ENCODE assay signal across 28 cellular contexts in genomic region chr22:27844656-27845602, GRCh38. TPM values are rescaled to one million over a fixed set of nuclear protein-coding genes. Genes with fewer than 3 reads are reported as not detected.
DNase-seq lines count a peak whose midpoint lies in the region; ATAC-seq, FAIRE-seq and TF ChIP-seq lines count a peak whose summit lies in the region.
"Had no signal": no experiment of that assay in that cellular context is flagged by ENCODE, and none has a peak within 500 bp of the region (broad histone marks: within the 10 kb centered on the region; RNA-seq: fewer than 3 reads in every experiment).

No MANE protein-coding gene starts in this region.

- H2BK5ac ChIP-seq in IMR-90 (ENCODE audit: low read depth, low read length, poor library complexity, severe bottlenecking) (no peak overlapping the region), H1 (ENCODE audit: low read depth, low read length) (peak overlapping the region; percentile 4; the same call in 1 of the 2 replicates), neuronal stem cell (ENCODE audit: low read length) (no peak overlapping the region)

- 0 out of 2 replicates have a peak overlapping the region, but pooled peaks have one; percentile 42 for H2BK20ac ChIP-seq in IMR-90 (ENCODE audit: low read depth, low read length)
- no peak overlapping the region for H2BK20ac ChIP-seq in H1 (ENCODE audit: low read length)

- BruUV-seq in IMR-90 (replicated peaks; lab: Mats Ljungman, UMichigan) = no TSS peak

- H3K36me3 ChIP-seq in IMR-90 (ENCODE audit: control insufficient read depth, insufficient read depth, low read length) (peaks cover 16% of the 10 kb centered on the region), H1 (ENCODE audit: control insufficient read depth in 2 of 4, insufficient read depth in 4 of 4, low read length in 3 of 4) (peaks cover 0 to 10% (median 0%) of the 10 kb centered on the region in 4 experiments; a peak in 2 of 8 replicates), neuronal stem cell (replicated peaks in 1 of 2; ENCODE audit: control insufficient read depth in 2 of 2, insufficient read depth in 2 of 2, low read length in 2 of 2) (peaks cover 6 to 21% of the 10 kb centered on the region in 2 donors)
- H3K36me3 ChIP-seq: ovary had no signal

- H3K4me1 ChIP-seq in IMR-90 (ENCODE audit: control insufficient read depth, insufficient read depth, low read length) = peaks cover 12% of the 10 kb centered on the region
- peaks cover 2 to 18% (median 15%) of the 10 kb centered on the region in 4 experiments; a peak in 6 of 7 replicates for H3K4me1 ChIP-seq in H1 (replicated peaks in 1 of 4; ENCODE audit: control insufficient read depth in 3 of 4, insufficient read depth in 4 of 4, low read length in 3 of 4)
- peaks cover 19 to 23% of the 10 kb centered on the region in 2 donors for H3K4me1 ChIP-seq in neuronal stem cell (ENCODE audit: control insufficient read depth in 2 of 2, insufficient read depth in 1 of 2, low read depth in 1 of 2, low read length in 2 of 2)

- H3K14ac ChIP-seq in IMR-90 (replicated peaks; ENCODE audit: low read depth, low read length) (no peak overlapping the region), H1 (ENCODE audit: insufficient read length) (no peak overlapping the region), neuronal stem cell (ENCODE audit: low read length) (peak overlapping the region; percentile 12)

- H3K4me2 ChIP-seq in IMR-90 (ENCODE audit: low read depth, low read length) (no peak overlapping the region), H1 (ENCODE audit: insufficient read depth in 1 of 2, low read depth in 2 of 2, low read length in 2 of 2) (no peak overlapping the region), neuronal stem cell (ENCODE audit: insufficient read depth, low read length, poor library complexity, severe bottlenecking) (no peak overlapping the region)

- H4K8ac ChIP-seq in IMR-90 (ENCODE audit: low read depth in 2 of 2, low read length in 2 of 2) (no peak overlapping the region), H1 (ENCODE audit: extremely low read depth, insufficient read depth, low read length) (peak overlapping the region; percentile 28; the same call in 1 of the 2 replicates), neuronal stem cell (ENCODE audit: low read depth, low read length) (no peak overlapping the region)

- H3K56ac ChIP-seq in IMR-90 (ENCODE audit: extremely low read depth, insufficient read depth, low read length) (no peak overlapping the region), H1 (replicated peaks; ENCODE audit: insufficient read length, low read depth, low read length) (no peak overlapping the region)

- H3K79me2 ChIP-seq in H1 (ENCODE audit: control insufficient read depth in 1 of 2, insufficient read depth in 2 of 2, low read length in 2 of 2) = no peaks in the 10 kb centered on the region

- TF ChIP-seq POLR2A in IMR-90 (IDR thresholded peaks at IDR 0.05; ENCODE audit: low read depth, low read length) (no peak), H1 (IDR thresholded peaks at IDR 0.05; ENCODE audit: control extremely low read depth in 1 of 2, low read depth in 2 of 2, low read length in 2 of 2) (no peak)

- TF ChIP-seq CTCF in IMR-90 (conservative IDR thresholded peaks at IDR 0.05; ENCODE audit: low read depth, low read length) = no peak
- TF ChIP-seq CTCF in H1 (IDR thresholded peaks at IDR 0.05; ENCODE audit: control extremely low read depth in 1 of 3, insufficient read depth in 1 of 3, low read depth in 1 of 3, low read length in 3 of 3) = no peak

- 87% methylated on average over 3 of the region's 20 CpGs; no CpG with 5 or more reads in 1 of the 2 experiments for WGBS in IMR-90 (ENCODE audit: extremely low coverage in 2 of 2, insufficient read length in 1 of 2), 2 experiments
- WGBS in H1 (ENCODE audit: extremely low coverage in 1 of 2, insufficient coverage in 1 of 2, insufficient read length in 1 of 2, insufficient replicate concordance in 2 of 2, low coverage in 1 of 2, low lambda C conversion rate in 2 of 2, missing lambda C conversion rate in 1 of 2), 2 experiments = 91% methylated on average over 19 of the region's 20 CpGs; no CpG with 5 or more reads in 1 of the 2 experiments
- no CpG with 5 or more reads among the region's 20 CpGs for WGBS in neuronal stem cell (ENCODE audit: extremely low coverage in 2 of 2, insufficient read length in 2 of 2, insufficient replicate concordance in 1 of 2), 2 donors

- no peak overlapping the region for H3K4ac ChIP-seq in IMR-90 (ENCODE audit: low read depth, low read length)
- H3K4ac ChIP-seq in H1 (replicated peaks; ENCODE audit: insufficient read length, low read depth, low read length) = no peak overlapping the region
- no peak overlapping the region for H3K4ac ChIP-seq in neuronal stem cell (ENCODE audit: low read length)

- POLR2A ChIA-PET in IMR-90 (lab: Charles Lee; ENCODE audit: unreplicated experiment) = interaction anchor here (0.7 kb wide), 1 partner anchor 19 kb away, joined by 3 read pairs; no protein-coding TSS in a partner anchor
- POLR2A ChIA-PET in H1 (lab: Charles Lee; ENCODE audit: partially characterized antibody) = no interaction called here

- H2AK5ac ChIP-seq in IMR-90 (ENCODE audit: low read depth, low read length) (no peak overlapping the region), H1 (ENCODE audit: low read depth, low read length) (0 out of 2 replicates have a peak overlapping the region, but pooled peaks have one; percentile 42), neuronal stem cell (ENCODE audit: low read depth, low read length) (peak overlapping the region; percentile 9)

- dilution Hi-C loops in IMR-90 (cut with HindIII; ENCODE audit: low sequenced_read_pairs, unreplicated experiment) = no loop called here

- H4K91ac ChIP-seq in IMR-90 (ENCODE audit: insufficient read depth, low read depth, low read length) (peak overlapping the region; percentile 22; the same call in 1 of the 2 replicates), H1 (replicated peaks; ENCODE audit: insufficient read length, low read length) (no peak overlapping the region), neuronal stem cell (ENCODE audit: low read depth, low read length, poor library complexity) (no peak overlapping the region)

- no peak overlapping the region for H3K23ac ChIP-seq in IMR-90 (ENCODE audit: low read depth, low read length)
- no peak overlapping the region for H3K23ac ChIP-seq in H1 (ENCODE audit: insufficient read length)
- H3K23ac ChIP-seq in neuronal stem cell (ENCODE audit: low read depth, low read length, poor library complexity) = no peak overlapping the region

- TF ChIP-seq EP300 in H1 (IDR thresholded peaks at IDR 0.05; ENCODE audit: borderline replicate concordance in 1 of 2, low read depth in 2 of 2, low read length in 2 of 2) = no peak

- in situ Hi-C loops in IMR-90 (cut with MboI; ENCODE audit: low sequenced_read_pairs) = no loop called here

- H2BK15ac ChIP-seq in IMR-90 (ENCODE audit: low read depth, low read length) (no peak overlapping the region), H1 (ENCODE audit: low read length) (no peak overlapping the region), neuronal stem cell (ENCODE audit: low read length) (no peak overlapping the region)

- H2BK12ac ChIP-seq in H1 (ENCODE audit: low read depth, low read length) = no peak overlapping the region
- H2BK12ac ChIP-seq in neuronal stem cell (ENCODE audit: low read length) = no peak overlapping the region

- ATAC-seq in IMR-90 (ENCODE audit: low read depth) (no peak), HG03095 (IDR thresholded peaks at IDR 0.05; ENCODE audit: unreplicated experiment) (no peak)
- ATAC-seq: esophagus mucosa, gastroesophageal sphincter had no signal

- H2AK9ac ChIP-seq in IMR-90 (replicated peaks; ENCODE audit: low read depth, low read length, poor library complexity) = no peak overlapping the region

- peaks cover 25% of the 10 kb centered on the region for H3K9me1 ChIP-seq in IMR-90 (ENCODE audit: insufficient read depth, low read length)

- CTCF ChIA-PET in IMR-90 (lab: Yijun Ruan, JAX) = no interaction called here
- CTCF ChIA-PET in H1 (lab: Charles Lee; ENCODE audit: partially characterized antibody) = interaction anchor here (0.5 to 1.4 kb wide), 2 partner anchors 38 to 909 kb away, joined by 3 read pairs; no protein-coding TSS in a partner anchor

- no peak overlapping the region for H3K9ac ChIP-seq in IMR-90 (ENCODE audit: low read depth, low read length)
- no peak overlapping the region for H3K9ac ChIP-seq in H1 (replicated peaks in 1 of 4; ENCODE audit: extremely low read depth in 1 of 4, low read depth in 3 of 4, low read length in 3 of 4)
- H3K9ac ChIP-seq in neuronal stem cell (ENCODE audit: low read depth, low read length, poor library complexity) = no peak overlapping the region

- no peaks in the 10 kb centered on the region for H3K27me3 ChIP-seq in IMR-90 (ENCODE audit: control insufficient read depth, insufficient read depth, low read length)
- H3K27me3 ChIP-seq in H1 (replicated peaks in 1 of 4; ENCODE audit: control insufficient read depth in 3 of 4, extremely low read depth in 1 of 4, insufficient read depth in 3 of 4, low read length in 3 of 4) = no peaks in the 10 kb centered on the region
- H3K27me3 ChIP-seq in neuronal stem cell (ENCODE audit: control insufficient read depth in 3 of 3, insufficient read depth in 3 of 3, low read depth in 1 of 3, low read length in 3 of 3) = no peaks in the 10 kb centered on the region
- H3K27me3 ChIP-seq: gastroesophageal sphincter, ovary had no signal

- H2BK120ac ChIP-seq in IMR-90 (ENCODE audit: low read depth, low read length) = no peak overlapping the region
- no peak overlapping the region for H2BK120ac ChIP-seq in H1 (replicated peaks; ENCODE audit: low read depth, low read length)
- no peak overlapping the region for H2BK120ac ChIP-seq in neuronal stem cell (ENCODE audit: low read depth, low read length)

- H3K4me3 ChIP-seq in IMR-90 (ENCODE audit: insufficient read depth, low read depth, low read length) (no peak overlapping the region), H1 (ENCODE audit: extremely low read depth in 1 of 4, insufficient read depth in 2 of 4, low read depth in 3 of 4, low read length in 4 of 4) (no peak overlapping the region), neuronal stem cell (ENCODE audit: low read length in 2 of 2) (no peak overlapping the region)
- H3K4me3 ChIP-seq: gastroesophageal sphincter, lung, ovary, SK-N-MC had no signal

- no peaks in the 10 kb centered on the region for H3K9me3 ChIP-seq in IMR-90 (ENCODE audit: control insufficient read depth, insufficient read depth, low read length)
- no peaks in the 10 kb centered on the region for H3K9me3 ChIP-seq in H1 (ENCODE audit: insufficient read depth in 2 of 2, low read depth in 1 of 2, low read length in 1 of 2)
- H3K9me3 ChIP-seq in neuronal stem cell (replicated peaks in 1 of 2; ENCODE audit: control insufficient read depth in 2 of 2, insufficient read depth in 1 of 2, low read depth in 1 of 2, low read length in 2 of 2) = no peaks in the 10 kb centered on the region
- H3K9me3 ChIP-seq: gastroesophageal sphincter, ovary had no signal

- no peaks in the 10 kb centered on the region for H4K20me1 ChIP-seq in IMR-90 (ENCODE audit: insufficient read depth, low read length)
- peaks cover 0 to 1% of the 10 kb centered on the region in 2 experiments for H4K20me1 ChIP-seq in H1 (replicated peaks in 1 of 2; ENCODE audit: control insufficient read depth in 1 of 2, insufficient read depth in 2 of 2, low read length in 2 of 2)

- H3K79me1 ChIP-seq in IMR-90 (ENCODE audit: low read depth in 1 of 2, low read length in 2 of 2) (peaks cover 0 to 29% of the 10 kb centered on the region in 2 experiments; a peak in 3 of 4 replicates), H1 (ENCODE audit: low read depth, low read length) (no peaks in the 10 kb centered on the region; the same call in 1 of the 2 replicates), neuronal stem cell (ENCODE audit: low read depth, low read length) (no peaks in the 10 kb centered on the region)

- no peak overlapping the region for H3K27ac ChIP-seq in IMR-90 (ENCODE audit: insufficient read depth, low read length)
- no peak overlapping the region for H3K27ac ChIP-seq in H1 (ENCODE audit: low read depth, low read length)
- H3K27ac ChIP-seq in neuronal stem cell (replicated peaks; ENCODE audit: low read length) = no peak overlapping the region
- H3K27ac ChIP-seq: SK-N-MC, VCaP had no signal

- intact Hi-C loops in IMR-90 (cut with micrococcal nuclease) = no loop called here

- no peak overlapping the region for H3K18ac ChIP-seq in IMR-90 (ENCODE audit: low read depth, low read length)
- 0 out of 2 replicates have a peak overlapping the region, but pooled peaks have one; percentile 21 for H3K18ac ChIP-seq in H1 (ENCODE audit: extremely low read depth, low read length)
- H3K18ac ChIP-seq in neuronal stem cell (ENCODE audit: low read length) = peak overlapping the region; percentile 6

- H3K23me2 ChIP-seq in H1 (ENCODE audit: low read depth, low read length) = no peaks in the 10 kb centered on the region

- TF ChIP-seq RAD21 in IMR-90 (IDR thresholded peaks at IDR 0.05; ENCODE audit: low read length) (no peak), H1 (IDR thresholded peaks at IDR 0.05 in 1 of 2, conservative IDR thresholded peaks at IDR 0.05 in 1 of 2; ENCODE audit: low read depth in 2 of 2, low read length in 2 of 2) (no peak)

- H4K5ac ChIP-seq in IMR-90 (ENCODE audit: low read depth, low read length) = no peak overlapping the region
- H4K5ac ChIP-seq in H1 (ENCODE audit: insufficient read length, low read depth, low read length) = no peak overlapping the region

- no peak for FAIRE-seq in H1 (lab: Jason Lieb, UNC)
- FAIRE-seq: D721Med, keratinocyte, RCC 7860 had no signal

- DNase-seq in ELF-1 (ENCODE audit: low read depth, low spot score) (peak; percentile 72), IMR-90 (no peak), H1 (ENCODE audit: low read depth in 1 of 2, low spot score in 2 of 2) (peak in 1 of 2 experiments; percentile 45), neuronal stem cell (ENCODE audit: low spot score) (no peak), foreskin melanocyte (no peak), NCI-H2029 treated with DMSO at 0.1 percent for 48 hours (lab: John Stamatoyannopoulos, UW) (no peak)
- DNase-seq in activated CD4-positive, alpha-beta T cell treated with anti-CD3 and anti-CD28 coated beads, Interleukin-2, amount 50 U/mL, for 48 hours = no peak
- DNase-seq: activated CD4-positive, alpha-beta T cell treated with anti-CD3 and anti-CD28 coated beads, Interleukin-2, amount 10 ng/mL, durations not matched to agents 7 days and 5 days; activated naive CD4-positive, alpha-beta T cell; activated T-cell treated with anti-CD3 and anti-CD28 coated beads for 4 hours; amygdala; cerebellar nuclear complex; effector CD4-positive, alpha-beta T cell; KBM-7; NCI-H146; NCI-H524; substantia nigra; T-helper 2 cell had no signal

- H2AFZ ChIP-seq in IMR-90 (replicated peaks; ENCODE audit: low read length, poor library complexity) (no peak overlapping the region), H1 (ENCODE audit: low read length) (no peak overlapping the region), neuronal stem cell (ENCODE audit: low read length) (no peak overlapping the region)

RNA-seq across cellular contexts. Expression of gene MN1, which starts 43.4 kb away (rescaled TPM):
- 0.28 and 0.36 TPM in 2 replicates for total RNA-seq in IMR-90 (2012; rRNA removed)
- polyA plus RNA-seq in IMR-90 (2012; rRNA removed) (1.3 and 1.9 TPM in 2 replicates), H1 (2011; rRNA removed) (3.1 and 5.0 TPM in 2 replicates)
- polyA plus RNA-seq in IMR-90 (2012; cell fraction: cytosol; rRNA removed) = 0.51 and 3.8 TPM in 2 replicates
- 1.5 and 2.2 TPM in 2 replicates for polyA plus RNA-seq in IMR-90 (2012; cell fraction: nucleus; rRNA removed; ENCODE audit: low replicate concordance)
- 4.9 and 5.2 TPM in 2 replicates for total RNA-seq in H1 (2021; fragmentation: NEBNext Ultra II Directional; extraction: Animal tissue kit (Norgen Biotek cat#: 25700))
- 2.5 TPM for polyA plus RNA-seq in H1 (2011; cell fraction: cytosol; rRNA removed)
- polyA plus RNA-seq in H1 (2011; cell fraction: nucleus; rRNA removed) = 5.9 TPM
- polyA plus RNA-seq in H1 (2012, experiment 1 of 2) = 2.5 to 3.7 TPM (median 3.4 TPM) in 4 replicates
- polyA plus RNA-seq in H1 (2012, experiment 2 of 2) = 1.8 TPM
- 2.8 TPM for polyA plus RNA-seq in H1 (2013, experiment 1 of 2)
- polyA plus RNA-seq in H1 (2013, experiment 2 of 2) = 3.1 TPM
- 2.0 and 3.1 TPM in 2 replicates for polyA minus RNA-seq in H1 (2011; rRNA and poly(A)+ RNA removed)
- 5.6 TPM for polyA minus RNA-seq in H1 (2011; cell fraction: cytosol; rRNA and poly(A)+ RNA removed)
- polyA minus RNA-seq in H1 (2011; cell fraction: nucleus; rRNA and poly(A)+ RNA removed) = 3.3 TPM
- polyA plus RNA-seq in neuronal stem cell (2013, experiment 1 of 2) = 18.7 TPM
- polyA plus RNA-seq in neuronal stem cell (2013, experiment 2 of 2) = 21.3 TPM
